Comparison of ENCODE assay signal across 30 cellular contexts in the genomic region with DNA sequence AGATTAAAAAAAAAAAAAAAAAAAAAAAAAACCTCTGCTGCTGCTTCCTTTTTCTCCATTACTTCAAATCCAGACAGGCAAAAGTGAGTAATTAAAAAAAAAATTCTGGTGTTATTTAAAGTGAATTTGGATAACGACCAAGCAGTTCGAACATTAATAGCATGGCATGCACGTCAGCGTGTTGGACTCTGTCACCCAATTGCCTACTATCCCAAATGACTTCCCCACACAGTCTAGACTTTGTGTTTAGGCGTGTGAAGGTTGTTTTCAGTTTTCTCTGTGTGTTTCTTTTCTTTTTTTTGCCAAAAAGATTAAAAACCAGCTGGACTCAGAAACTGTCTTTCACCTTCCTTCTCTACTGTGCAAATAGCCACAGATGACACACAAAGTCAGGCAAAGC.
"Had no signal": no experiment of that assay in that cellular context is flagged by ENCODE, and none has a peak within 500 bp of the region (broad histone marks: within the 10 kb centered on the region; RNA-seq: fewer than 3 reads in every experiment).

No MANE protein-coding gene starts in this region.

- H3K27me3 ChIP-seq: adrenal gland, cardiac muscle cell had no signal

- H3K36me3 ChIP-seq: adrenal gland, cardiac muscle cell had no signal

- ATAC-seq: activated CD8-positive, alpha-beta T cell treated with anti-CD3 and anti-CD28 coated beads for 36 hours; activated naive CD4-positive, alpha-beta T cell treated with anti-CD3 and anti-CD28 coated beads, Interleukin-2, amount 50 U/mL, for 72 hours; activated T-cell treated with anti-CD3 and anti-CD28 coated beads, Interleukin-2, amount 50 U/mL, for 4 hours; activated T-cell treated with anti-CD3 and anti-CD28 coated beads, Interleukin-2, amount 50 U/mL, for 72 hours; activated T-helper 17 cell treated with anti-CD3 and anti-CD28 coated beads, Interleukin-2, amount 50 U/mL, for 72 hours had no signal

- H3K9me3 ChIP-seq: adrenal gland had no signal

- H3K27ac ChIP-seq: adrenal gland, cardiac muscle cell, VCaP had no signal

- H3K4me3 ChIP-seq: adrenal gland, cardiac muscle cell had no signal

- H3K4me1 ChIP-seq: adrenal gland had no signal

- DNase-seq: activated B cell treated with CpG ODN at 0.5 μM for 24 hours; activated CD4-positive, alpha-beta memory T cell treated with anti-CD3 and anti-CD28 coated beads for 36 hours; activated CD4-positive, alpha-beta T cell treated with anti-CD3 and anti-CD28 coated beads for 4 hours; activated CD4-positive, alpha-beta T cell treated with anti-CD3 and anti-CD28 coated beads, Interleukin-2, amount 10 ng/mL, durations not matched to agents 24 days and 14 days; activated CD4-positive, alpha-beta T cell treated with anti-CD3 and anti-CD28 coated beads, Interleukin-2, amount 50 U/mL, for 1 hour; activated CD4-positive, alpha-beta T cell treated with anti-CD3 and anti-CD28 coated beads, Interleukin-2, amount 50 U/mL, for 4 hours; activated CD4-positive, CD25-positive, alpha-beta regulatory T cell treated with anti-CD3 and anti-CD28 coated beads, Interleukin-2, amount 50 U/mL, for 72 hours; activated CD8-positive, alpha-beta memory T cell treated with anti-CD3 and anti-CD28 coated beads, Interleukin-2, amount 50 U/mL, for 4 hours; activated CD8-positive, alpha-beta T cell treated with anti-CD3 and anti-CD28 coated beads for 36 hours; activated effector memory CD4-positive, alpha-beta T cell treated with anti-CD3 and anti-CD28 coated beads, Interleukin-2, amount 50 U/mL, for 16 hours; activated gamma-delta T cell treated with Interleukin-2 at 50 U/mL for 16 hours; activated naive CD4-positive, alpha-beta T cell; activated naive CD4-positive, alpha-beta T cell treated with anti-CD3 and anti-CD28 coated beads for 36 hours; activated naive CD4-positive, alpha-beta T cell treated with anti-CD3 and anti-CD28 coated beads, Interleukin-2, amount 50 U/mL, for 16 hours; activated naive CD8-positive, alpha-beta T cell treated with anti-CD3 and anti-CD28 coated beads for 36 hours; activated T-cell treated with anti-CD3 and anti-CD28 coated beads for 4 hours; activated T-cell treated with anti-CD3 and anti-CD28 coated beads, Interleukin-2, amount 50 U/mL, for 1 hour; activated T-cell treated with anti-CD3 and anti-CD28 coated beads, Interleukin-2, amount 50 U/mL, for 4 hours; activated T-cell treated with anti-CD3 and anti-CD28 coated beads, Interleukin-2, amount 50 U/mL, for 72 hours; adrenal gland; amniotic stem cell; caudate nucleus; cerebellar nuclear complex; T-helper 1 cell; T-helper 2 cell; T-helper 9 cell had no signal
